ENCODE assay signal across 29 cellular contexts in the genomic region with DNA sequence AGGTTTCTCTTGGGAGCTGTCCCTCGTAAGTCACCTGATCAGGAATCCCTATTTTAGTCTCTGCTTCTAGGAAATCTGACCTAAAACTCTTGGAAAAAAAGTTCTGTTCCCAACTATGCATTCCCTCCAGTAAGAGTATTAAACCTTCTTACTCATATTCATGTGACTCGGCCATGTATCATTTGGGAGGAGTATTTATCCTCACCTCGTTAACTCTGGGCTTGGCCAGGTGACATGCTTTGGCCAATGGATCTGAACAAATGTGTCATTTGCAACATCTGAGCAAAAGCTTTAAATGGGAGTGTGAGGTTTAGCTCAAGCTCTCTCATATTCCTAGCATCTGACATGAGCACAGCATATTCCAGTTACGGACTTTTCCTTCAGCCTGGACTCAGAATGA.
DNase-seq lines count a peak whose midpoint lies in the region.
"Had no signal": no experiment of that assay in that cellular context is flagged by ENCODE, and none has a peak within 500 bp of the region (broad histone marks: within the 10 kb centered on the region; RNA-seq: fewer than 3 reads in every experiment).

No MANE protein-coding gene starts in this region.

- no peak overlapping the region for H4K8ac ChIP-seq in mesenchymal stem cell (ENCODE audit: low read length)

- no peak overlapping the region for H2BK12ac ChIP-seq in mesenchymal stem cell (ENCODE audit: low read length in 2 of 2)

- H3K27ac Mint-ChIP-seq in activated T-helper 2 cell treated with anti-CD3 and anti-CD28 coated beads, Interferon-gamma antibody, Interleukin-2, Interleukin-4, amounts not matched to agents 10 μg/mL and 5 μg/mL and 100 μg/mL, durations not matched to agents 14 hours and 24 hours and 36 hours: no peak overlapping the region
- H3K27ac Mint-ChIP-seq: B cell; CD8-positive, alpha-beta T cell; T-cell had no signal

- no peak overlapping the region for H3K18ac ChIP-seq in mesenchymal stem cell (ENCODE audit: low read depth in 1 of 2, low read length in 2 of 2)

- H3K9me3 ChIP-seq in GM23248 (ENCODE audit: low read depth): no peaks in the 10 kb centered on the region
- no peaks in the 10 kb centered on the region for H3K9me3 ChIP-seq in MG63
- H3K9me3 ChIP-seq in mesenchymal stem cell (ENCODE audit: control insufficient read depth, low read length): no peaks in the 10 kb centered on the region
- H3K9me3 ChIP-seq: Caco-2, SJSA1 had no signal

- intact Hi-C loops in activated T-helper 2 cell treated with anti-CD3 and anti-CD28 coated beads, Interferon-gamma antibody, Interleukin-2, Interleukin-4, amounts not matched to agents 10 μg/mL and 5 μg/mL and 100 μg/mL, durations not matched to agents 14 hours and 24 hours and 36 hours (cut with micrococcal nuclease): no loop called here

- no peak overlapping the region for H2BK120ac ChIP-seq in mesenchymal stem cell (ENCODE audit: low read depth, low read length)

- no peak overlapping the region for H3K4ac ChIP-seq in mesenchymal stem cell (ENCODE audit: low read depth in 1 of 2, low read length in 2 of 2)

- H4K91ac ChIP-seq in mesenchymal stem cell (ENCODE audit: low read length): no peak overlapping the region

- H3K4me2 ChIP-seq in GM23248 (ENCODE audit: unreplicated experiment) (no peak overlapping the region), mesenchymal stem cell (ENCODE audit: low read length, poor library complexity, severe bottlenecking) (no peak overlapping the region)
- H3K4me2 ChIP-seq: PC-9 had no signal

- H3K27ac ChIP-seq in GM23248 (no peak overlapping the region), epithelial cell of prostate (peak overlapping the region; percentile 32), mesenchymal stem cell (ENCODE audit: low read length, poor library complexity, severe bottlenecking) (no peak overlapping the region)
- H3K27ac ChIP-seq: C4-2B, PC-9 had no signal

- no peak overlapping the region for H3K9ac ChIP-seq in GM23248
- no peak overlapping the region for H3K9ac ChIP-seq in mesenchymal stem cell (ENCODE audit: low read length)

- peak overlapping the region; percentile 46 for H2AK5ac ChIP-seq in mesenchymal stem cell (ENCODE audit: low read length, severe bottlenecking)

- H3K4me3 ChIP-seq in GM23248: no peak overlapping the region
- H3K4me3 ChIP-seq in MG63: no peak overlapping the region
- no peak overlapping the region for H3K4me3 ChIP-seq in mesenchymal stem cell (ENCODE audit: insufficient read depth in 1 of 2, low read depth in 1 of 2, low read length in 2 of 2)
- H3K4me3 ChIP-seq: PC-9, SJSA1 had no signal

- H3K9me3 Mint-ChIP-seq in activated T-helper 2 cell treated with anti-CD3 and anti-CD28 coated beads, Interferon-gamma antibody, Interleukin-2, Interleukin-4, amounts not matched to agents 10 μg/mL and 5 μg/mL and 100 μg/mL, durations not matched to agents 14 hours and 24 hours and 36 hours: no peaks in the 10 kb centered on the region
- H3K9me3 Mint-ChIP-seq: CD8-positive, alpha-beta T cell had no signal

- no peaks in the 10 kb centered on the region for H3K79me2 ChIP-seq in GM23248 (ENCODE audit: insufficient read depth)

- WGBS in GM23248 (ENCODE audit: low coverage in 1 of 2, low lambda C conversion rate in 2 of 2, missing lambda C conversion rate in 2 of 2), 2 experiments: 54% methylated on average over 4 of the region's 4 CpGs
- WGBS in mesenchymal stem cell: 93% methylated on average over 4 of the region's 4 CpGs

- peak; percentile 37 for DNase-seq in GM23248
- peak; percentile 23 for DNase-seq in MG63
- DNase-seq in epithelial cell of prostate (ENCODE audit: low read depth, low spot score): no peak
- no peak for DNase-seq in mesenchymal stem cell
- no peak for DNase-seq in NCI-H1417 (lab: John Stamatoyannopoulos, UW)
- DNase-seq in activated T-helper 2 cell treated with anti-CD3 and anti-CD28 coated beads, Interferon-gamma antibody, Interleukin-2, Interleukin-4, amounts not matched to agents 10 μg/mL and 5 μg/mL and 100 μg/mL, durations not matched to agents 14 hours and 24 hours and 36 hours (ENCODE audit: low spot score): no peak
- no peak for DNase-seq in NCI-H226
- DNase-seq: Caco-2; CD8-positive, alpha-beta T cell; DMS 273 treated with DMSO at 0.1 percent for 48 hours; DMS79; EL; GF-D8; KBM-7; NCI-H1092; NCI-H1436; NCI-H187; NCI-H2081 treated with DMSO at 0.1 percent for 48 hours; NCI-H446; NCI-H524 treated with DMSO at 0.1 percent for 48 hours; NCI-H82; NK-92 treated with Interleukin-12 subunit alpha and Interleukin-12 subunit beta, amount 100 ng/mL, for 24 hours; PC-9; Right ventricle myocardium superior; RPMI8226; T-cell had no signal

- no peak overlapping the region for H2BK5ac ChIP-seq in mesenchymal stem cell (ENCODE audit: low read depth, low read length, poor library complexity, severe bottlenecking)

- H3K14ac ChIP-seq in mesenchymal stem cell (ENCODE audit: low read length in 2 of 2): no peak overlapping the region

- H3K4me3 Mint-ChIP-seq in activated T-helper 2 cell treated with anti-CD3 and anti-CD28 coated beads, Interferon-gamma antibody, Interleukin-2, Interleukin-4, amounts not matched to agents 10 μg/mL and 5 μg/mL and 100 μg/mL, durations not matched to agents 14 hours and 24 hours and 36 hours (ENCODE audit: low read depth): no peak overlapping the region
- H3K4me3 Mint-ChIP-seq: B cell; CD8-positive, alpha-beta T cell; T-cell had no signal

- H3K4me1 ChIP-seq in GM23248 (ENCODE audit: insufficient read depth): peaks cover 11% of the 10 kb centered on the region
- no peaks in the 10 kb centered on the region for H3K4me1 ChIP-seq in mesenchymal stem cell (ENCODE audit: control insufficient read depth, insufficient read depth, low read depth, low read length)
- H3K4me1 ChIP-seq: Caco-2 had no signal

- H3K79me1 ChIP-seq in mesenchymal stem cell (replicated peaks; ENCODE audit: low read length, poor library complexity, severe bottlenecking): no peaks in the 10 kb centered on the region

- no peaks in the 10 kb centered on the region; the same call in 1 of the 2 replicates for H3K9me2 ChIP-seq in GM23248 (ENCODE audit: insufficient read depth)

- H2BK15ac ChIP-seq in mesenchymal stem cell (ENCODE audit: low read depth, poor library complexity, severe bottlenecking): no peak overlapping the region

- H3K4me1 Mint-ChIP-seq in activated T-helper 2 cell treated with anti-CD3 and anti-CD28 coated beads, Interferon-gamma antibody, Interleukin-2, Interleukin-4, amounts not matched to agents 10 μg/mL and 5 μg/mL and 100 μg/mL, durations not matched to agents 14 hours and 24 hours and 36 hours (ENCODE audit: low read depth): no peaks in the 10 kb centered on the region
- H3K4me1 Mint-ChIP-seq: B cell, T-cell had no signal

- H3K27me3 ChIP-seq in GM23248 (replicated peaks; ENCODE audit: insufficient read depth): no peaks in the 10 kb centered on the region
- H3K27me3 ChIP-seq in MG63: no peaks in the 10 kb centered on the region
- H3K27me3 ChIP-seq in mesenchymal stem cell (ENCODE audit: control insufficient read depth in 1 of 2, insufficient read depth in 1 of 2, low read length in 2 of 2): no peaks in the 10 kb centered on the region
- H3K27me3 ChIP-seq: SJSA1 had no signal

- H3K36me3 Mint-ChIP-seq in activated T-helper 2 cell treated with anti-CD3 and anti-CD28 coated beads, Interferon-gamma antibody, Interleukin-2, Interleukin-4, amounts not matched to agents 10 μg/mL and 5 μg/mL and 100 μg/mL, durations not matched to agents 14 hours and 24 hours and 36 hours (ENCODE audit: low read depth): no peaks in the 10 kb centered on the region
- H3K36me3 Mint-ChIP-seq: CD8-positive, alpha-beta T cell; T-cell had no signal

- H2AFZ ChIP-seq in GM23248 (no peak overlapping the region), mesenchymal stem cell (ENCODE audit: low read depth, low read length) (no peak overlapping the region)
- H2AFZ ChIP-seq: PC-9 had no signal

- H3F3A ChIP-seq in GM23248 (ENCODE audit: insufficient read depth): peaks cover 9% of the 10 kb centered on the region; the same call in 1 of the 2 replicates

- no peaks in the 10 kb centered on the region for H3K36me3 ChIP-seq in GM23248 (ENCODE audit: low read depth)
- H3K36me3 ChIP-seq in MG63: no peaks in the 10 kb centered on the region
- no peaks in the 10 kb centered on the region for H3K36me3 ChIP-seq in mesenchymal stem cell (ENCODE audit: control insufficient read depth in 1 of 2, insufficient read depth in 2 of 2, low read depth in 1 of 2, low read length in 2 of 2)
- H3K36me3 ChIP-seq: SJSA1 had no signal

- in situ Hi-C loops in GM23248 (cut with MboI): no loop called here

- no peaks in the 10 kb centered on the region for H4K20me1 ChIP-seq in GM23248 (ENCODE audit: insufficient read depth)

- H3K23ac ChIP-seq in mesenchymal stem cell (ENCODE audit: low read length in 2 of 2): no peak overlapping the region

- H3K27me3 Mint-ChIP-seq in activated T-helper 2 cell treated with anti-CD3 and anti-CD28 coated beads, Interferon-gamma antibody, Interleukin-2, Interleukin-4, amounts not matched to agents 10 μg/mL and 5 μg/mL and 100 μg/mL, durations not matched to agents 14 hours and 24 hours and 36 hours (ENCODE audit: low read depth): no peaks in the 10 kb centered on the region
- H3K27me3 Mint-ChIP-seq: T-cell had no signal

Comparison
In these comparisons a context has a peak if more than half of its experiments do, and no peak if none do; other contexts are left out.
1. DNase-seq: peak in GM23248 (single experiment) and MG63 (single experiment); none in epithelial cell of prostate (single experiment), mesenchymal stem cell (single experiment), NCI-H1417 (0 of 3), activated T-helper 2 cell treated with anti-CD3 and anti-CD28 coated beads, Interferon-gamma antibody, Interleukin-2, Interleukin-4, amounts not matched to agents 10 μg/mL and 5 μg/mL and 100 μg/mL, durations not matched to agents 14 hours and 24 hours and 36 hours (single experiment) and NCI-H226 (single experiment).